Comparison of ENCODE assay signal across 8 cellular contexts in genomic region chr1:112395261-112395831, GRCh38. TPM values are rescaled to one million over a fixed set of nuclear protein-coding genes. Genes with fewer than 3 reads are reported as not detected.
A peak's percentile ranks its signal among the peaks of the same experiment; 100 is the strongest.
DNase-seq lines count a peak whose midpoint lies in the region; ATAC-seq, FAIRE-seq and TF ChIP-seq lines count a peak whose summit lies in the region.

No MANE protein-coding gene starts in this region.

- H3K4me1 Mint-ChIP-seq in activated naive CD8-positive, alpha-beta T cell (ENCODE audit: low read depth) = peaks cover 21% of the 10 kb centered on the region

- H3K4me3 Mint-ChIP-seq in activated naive CD8-positive, alpha-beta T cell = peak overlapping the region; percentile 89

- no peaks in the 10 kb centered on the region for H3K9me2 ChIP-seq in SK-N-SH

- dilution Hi-C loops in keratinocyte (cut with MboI; ENCODE audit: extremely low pct_ligation_motif_present, low sequenced_read_pairs) = no loop called here

- H2AFZ ChIP-seq in SK-N-SH (ENCODE audit: low read depth) (peak overlapping the region; percentile 88), keratinocyte (ENCODE audit: control insufficient read depth, low read length) (peak overlapping the region; percentile 92)

- H3K4me3 ChIP-seq in SK-N-SH (ENCODE audit: low read depth in 2 of 2, low read length in 1 of 2) (peak overlapping the region; percentile 96 to 97), keratinocyte (ENCODE audit: control insufficient read depth in 2 of 3, extremely low read depth in 1 of 3, insufficient read depth in 2 of 3, low read depth in 1 of 3, low read length in 3 of 3) (peak overlapping the region; percentile 80 to 100 (median 94)), suprapubic skin (peak overlapping the region; percentile 82)

- H3K27me3 ChIP-seq in SK-N-SH (ENCODE audit: insufficient read depth) = no peaks in the 10 kb centered on the region
- no peaks in the 10 kb centered on the region for H3K27me3 ChIP-seq in keratinocyte (ENCODE audit: control insufficient read depth, extremely low read depth, insufficient read depth, low read length)
- no peaks in the 10 kb centered on the region for H3K27me3 ChIP-seq in suprapubic skin

- 9% methylated on average over 6 of the region's 6 CpGs for WGBS in SK-N-SH (ENCODE audit: low lambda C conversion rate)
- WGBS in suprapubic skin = 13% methylated on average over 6 of the region's 6 CpGs

- no peaks in the 10 kb centered on the region for H3K36me3 ChIP-seq in SK-N-SH (replicated peaks in 1 of 2; ENCODE audit: control insufficient read depth in 1 of 2, insufficient read depth in 2 of 2, low read length in 1 of 2)
- peaks cover 0 to 2% of the 10 kb centered on the region in 2 experiments for H3K36me3 ChIP-seq in keratinocyte (ENCODE audit: control insufficient read depth in 2 of 2, extremely low read depth in 1 of 2, insufficient read depth in 2 of 2, low read length in 2 of 2)
- H3K36me3 ChIP-seq in suprapubic skin = no peaks in the 10 kb centered on the region

- DNase-seq in SK-N-SH (no peak), keratinocyte (ENCODE audit: low read depth, low spot score) (no peak), suprapubic skin (ENCODE audit: low spot score in 2 of 2) (no peak), NCI-H2081 treated with DMSO at 0.1 percent for 48 hours (lab: John Stamatoyannopoulos, UW) (no peak), T1000 (lab: John Stamatoyannopoulos, UW) (no peak), GM10248 (ENCODE audit: extremely low spot score) (no peak)

- peaks cover 13% of the 10 kb centered on the region for H3K27me3 Mint-ChIP-seq in activated naive CD8-positive, alpha-beta T cell

- TF ChIP-seq EP300 in SK-N-SH (IDR thresholded peaks at IDR 0.05; ENCODE audit: borderline replicate concordance in 1 of 2, low read depth in 1 of 2, low read length in 1 of 2) = no peak
- no peak for TF ChIP-seq EP300 in suprapubic skin (IDR thresholded peaks at IDR 0.05)

- H3K9me1 ChIP-seq in keratinocyte (ENCODE audit: control insufficient read depth, extremely low read depth, insufficient read depth, low read length) = no peaks in the 10 kb centered on the region

- H3K9me3 Mint-ChIP-seq in activated naive CD8-positive, alpha-beta T cell (ENCODE audit: low read depth) = no peaks in the 10 kb centered on the region

- no peak overlapping the region for H3K27ac Mint-ChIP-seq in activated naive CD8-positive, alpha-beta T cell

- TF ChIP-seq RAD21 in SK-N-SH (IDR thresholded peaks at IDR 0.05; ENCODE audit: low read length) = no peak

- H3K4me2 ChIP-seq in SK-N-SH (peak overlapping the region; percentile 94), keratinocyte (ENCODE audit: control insufficient read depth, extremely low read depth, insufficient read depth, low read depth, low read length) (peak overlapping the region; percentile 99)

- TF ChIP-seq POLR2A in suprapubic skin (IDR thresholded peaks at IDR 0.05) = no peak

- no peak for FAIRE-seq in keratinocyte (lab: Jason Lieb, UNC)

- ATAC-seq in SK-N-SH treated with all-trans-retinoic acid at 6 μM for 48 hours = no peak

- H3K27ac ChIP-seq in SK-N-SH (ENCODE audit: low read depth in 2 of 2, low read length in 1 of 2) (peak overlapping the region; percentile 84 to 98), keratinocyte (ENCODE audit: control insufficient read depth, insufficient read depth, low read length) (peak overlapping the region; percentile 94), suprapubic skin (peak overlapping the region; percentile 98)

- POLR2A ChIA-PET in SK-N-SH (lab: Yijun Ruan, JAX) = interaction anchor here (0.6 to 1.4 kb wide), 4 partner anchors 11 to 69 kb away, joined by 3 read pairs; no protein-coding TSS in a partner anchor
- POLR2A ChIA-PET in GM10248 (lab: Yijun Ruan, JAX) = no interaction called here

- H3K4me1 ChIP-seq in SK-N-SH (ENCODE audit: control insufficient read depth in 1 of 2, insufficient read depth in 2 of 2, low read depth in 1 of 2, low read length in 1 of 2) (peaks cover 17 to 23% of the 10 kb centered on the region in 2 experiments), keratinocyte (ENCODE audit: control insufficient read depth, extremely low read depth, insufficient read depth, low read length) (peaks cover 52% of the 10 kb centered on the region), suprapubic skin (peaks cover 79% of the 10 kb centered on the region)

- peak overlapping the region; percentile 96 for H3K9ac ChIP-seq in SK-N-SH
- peak overlapping the region; percentile 81 for H3K9ac ChIP-seq in keratinocyte (ENCODE audit: control insufficient read depth, extremely low read depth, insufficient read depth, low read length)

- H3K9me3 ChIP-seq in SK-N-SH = no peaks in the 10 kb centered on the region
- no peaks in the 10 kb centered on the region for H3K9me3 ChIP-seq in keratinocyte (ENCODE audit: control insufficient read depth, low read depth, low read length)
- H3K9me3 ChIP-seq in suprapubic skin = no peaks in the 10 kb centered on the region

- H3K36me3 Mint-ChIP-seq in activated naive CD8-positive, alpha-beta T cell = no peaks in the 10 kb centered on the region

- H4K20me1 ChIP-seq in SK-N-SH (ENCODE audit: insufficient read depth) = peaks cover 32% of the 10 kb centered on the region
- peaks cover 2% of the 10 kb centered on the region for H4K20me1 ChIP-seq in keratinocyte (ENCODE audit: control insufficient read depth, extremely low read depth, insufficient read depth, low read length)

- CTCF ChIA-PET in SK-N-SH (lab: Yijun Ruan, JAX) = interaction anchor here (1.4 to 2.9 kb wide), 7 partner anchors 67 to 321 kb away, joined by 3 to 13 read pairs (median 9); no protein-coding TSS in a partner anchor
- CTCF ChIA-PET in GM10248 (lab: Yijun Ruan, JAX) = interaction anchor here (1.1 to 7.9 kb wide), 8 partner anchors 64 to 409 kb away, joined by 4 to 105 read pairs (median 8); partner anchors contain the start of genes MOV10, PPM1J and RHOC

- peaks cover 17% of the 10 kb centered on the region for H3F3A ChIP-seq in SK-N-SH (replicated peaks; ENCODE audit: insufficient read depth)

- H3K79me2 ChIP-seq in SK-N-SH (ENCODE audit: insufficient read depth) (peaks cover 58% of the 10 kb centered on the region), keratinocyte (ENCODE audit: control insufficient read depth, insufficient read depth, low read length) (peaks cover 46% of the 10 kb centered on the region)

- no peak for TF ChIP-seq CTCF in SK-N-SH (IDR thresholded peaks at IDR 0.05)
- TF ChIP-seq CTCF in keratinocyte (optimal IDR thresholded peaks at IDR 0.05 in 1 of 3, IDR thresholded peaks at IDR 0.05 in 1 of 3, conservative IDR thresholded peaks at IDR 0.05 in 1 of 3; ENCODE audit: extremely low read depth in 1 of 3, insufficient read depth in 2 of 3, low read length in 3 of 3) = no peak
- no peak for TF ChIP-seq CTCF in suprapubic skin (IDR thresholded peaks at IDR 0.05)
- TF ChIP-seq CTCF in GM10248 (IDR thresholded peaks at IDR 0.05; ENCODE audit: control extremely low read depth, extremely low read depth, low read depth, missing control alignments) = no peak

TF ChIP-seq in SK-N-SH, 30 proteins besides CTCF, POLR2A, EP300 and RAD21 (continues in another document):
- TF ChIP-seq USF1 (IDR thresholded peaks at IDR 0.05; ENCODE audit: borderline replicate concordance, low read depth) (no peak), NFIC (IDR thresholded peaks at IDR 0.05; ENCODE audit: borderline replicate concordance) (no peak), GABPA (IDR thresholded peaks at IDR 0.05; ENCODE audit: low read depth) (no peak), RFX5 (IDR thresholded peaks at IDR 0.05; ENCODE audit: low read length) (no peak)
- TF ChIP-seq, protein P1, sequence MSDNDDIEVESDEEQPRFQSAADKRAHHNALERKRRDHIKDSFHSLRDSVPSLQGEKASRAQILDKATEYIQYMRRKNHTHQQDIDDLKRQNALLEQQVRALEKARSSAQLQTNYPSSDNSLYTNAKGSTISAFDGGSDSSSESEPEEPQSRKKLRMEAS (IDR thresholded peaks at IDR 0.05; ENCODE audit: low read depth) = no peak

TF ChIP-seq in SK-N-SH treated with all-trans-retinoic acid at 6 μM for 48 hours, 23 proteins besides CTCF, POLR2A, EP300 and RAD21:
- TF ChIP-seq ESRRG (CRISPR knock-in tag; IDR thresholded peaks at IDR 0.05) (no peak), RARB (CRISPR knock-in tag; IDR thresholded peaks at IDR 0.05) (no peak), CSRNP3 (CRISPR knock-in tag; IDR thresholded peaks at IDR 0.05) (no peak)

RNA-seq across cellular contexts. Expression of gene CTTNBP2NL, which starts 0.7 kb away (rescaled TPM):
- polyA plus RNA-seq in SK-N-SH (2012; rRNA removed) (4.9 and 7.5 TPM in 2 replicates), keratinocyte (16.3 to 20.2 TPM (median 19.1 TPM) in 3 replicates)
- polyA plus RNA-seq in SK-N-SH (2012; cell fraction: cytosol; rRNA removed) = 6.9 and 7.7 TPM in 2 replicates
- 4.3 and 7.9 TPM in 2 replicates for polyA plus RNA-seq in SK-N-SH (2012; cell fraction: nucleus; rRNA removed)
- polyA plus RNA-seq in keratinocyte (2011; ENCODE audit: low read depth) = 42.5 TPM
- 10.5 and 15.9 TPM in 2 replicates for polyA plus RNA-seq in keratinocyte (2011; cell fraction: cytosol; rRNA removed)
- 21.5 and 24.5 TPM in 2 replicates for polyA plus RNA-seq in keratinocyte (2011; cell fraction: nucleus; rRNA removed)
- 17.6 and 18.6 TPM in 2 replicates for polyA plus RNA-seq in keratinocyte (2012; ENCODE audit: low replicate concordance)
- 11.0 to 38.9 TPM (median 27.5 TPM) in 3 replicates for polyA minus RNA-seq in keratinocyte
- 16.9 TPM for polyA minus RNA-seq in keratinocyte (2011; cell fraction: cytosol; rRNA and poly(A)+ RNA removed)
- 20.2 and 40.7 TPM in 2 replicates for polyA minus RNA-seq in keratinocyte (2011; cell fraction: nucleus; rRNA and poly(A)+ RNA removed)
- total RNA-seq in suprapubic skin = 10 to 100 TPM; 25.9 to 59.4 (median 49.3) TPM
